In the genomic region with DNA sequence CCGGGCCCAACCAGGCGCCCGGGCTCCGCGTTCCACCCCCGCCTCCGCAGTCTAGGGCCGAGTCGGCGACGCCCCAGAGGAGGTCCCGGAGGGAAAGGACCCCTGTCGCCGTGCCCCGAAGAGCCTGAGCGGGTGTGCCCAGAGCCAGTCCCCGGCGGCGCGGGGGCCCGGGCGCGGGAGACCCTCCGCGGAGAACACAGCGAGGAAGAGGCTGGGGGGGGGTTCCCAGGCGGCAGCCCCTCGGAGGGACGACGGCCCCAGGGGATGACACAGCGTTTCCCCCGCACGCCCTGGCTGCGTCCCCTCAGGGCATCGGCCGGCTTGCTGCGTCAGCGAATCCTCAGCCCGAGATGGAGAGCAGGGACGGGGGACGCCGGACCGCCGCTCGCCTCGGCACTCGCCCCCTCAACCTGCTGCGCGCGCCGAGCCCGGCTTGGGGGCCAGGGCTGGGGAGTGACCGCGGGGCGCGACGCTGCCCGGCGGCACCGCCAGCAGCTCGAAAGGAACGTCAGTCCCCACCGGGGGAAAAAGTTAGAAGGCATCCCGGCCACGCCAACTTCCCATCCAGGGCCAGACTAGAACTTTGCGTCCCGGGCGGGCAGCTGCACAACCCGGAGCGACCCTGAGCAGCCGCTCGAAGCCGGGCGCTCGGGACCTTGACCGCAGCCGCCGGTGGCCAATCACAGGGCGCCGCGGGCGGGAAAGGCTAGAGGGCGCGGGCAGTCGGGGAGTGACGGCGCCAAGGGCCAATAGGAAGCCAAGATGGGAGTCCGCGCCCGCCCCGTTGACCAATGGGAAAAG, we compare ENCODE assay signal across 8 cellular contexts. TPM values are rescaled to one million over a fixed set of nuclear protein-coding genes. Genes with fewer than 3 reads are reported as not detected.
DNase-seq lines count a peak whose midpoint lies in the region; ATAC-seq and TF ChIP-seq lines count a peak whose summit lies in the region.

No MANE protein-coding gene starts in this region.

- peak overlapping the region; percentile 65 for H3K27ac ChIP-seq in brain microvascular endothelial cell

- peak overlapping the region; percentile 79 for H3K4me3 ChIP-seq in brain microvascular endothelial cell (ENCODE audit: low read depth, low read length)
- peak overlapping the region; percentile 93 for H3K4me3 ChIP-seq in iPS-15b (ENCODE audit: low read depth, low read length)
- H3K4me3 ChIP-seq in skeletal muscle cell (ENCODE audit: low read depth, low read length) = peak overlapping the region; percentile 85

- no peaks in the 10 kb centered on the region for H3K9me3 ChIP-seq in iPS-15b (ENCODE audit: control insufficient read depth, insufficient read depth, low read length)

- peaks cover 9% of the 10 kb centered on the region for H3K4me1 ChIP-seq in iPS-15b (ENCODE audit: control insufficient read depth, insufficient read depth, low read length)

- in situ Hi-C loops in brain microvascular endothelial cell (cut with HindIII; ENCODE audit: low pct_ligation_motif_present, low sequenced_read_pairs) = no loop called here

- peak; percentile 81 for ATAC-seq in GM18858 (IDR thresholded peaks at IDR 0.05; ENCODE audit: unreplicated experiment)
- peak; percentile 88 for ATAC-seq in HG03066 (IDR thresholded peaks at IDR 0.05; ENCODE audit: low read depth, unreplicated experiment)

- H3K9ac ChIP-seq in iPS-15b (ENCODE audit: low read depth, low read length) = peak overlapping the region; percentile 91

- DNase-seq in A172 (ENCODE audit: low spot score) = peak; percentile 94
- peak; percentile 82 for DNase-seq in NCI-H2107 (lab: John Stamatoyannopoulos, UW)
- peak; percentile 95 for DNase-seq in UCSD-AML1 (lab: John Stamatoyannopoulos, UW; ENCODE audit: unreplicated experiment)
- DNase-seq in brain microvascular endothelial cell = peak; percentile 94
- peak; percentile 84 for DNase-seq in skeletal muscle cell (ENCODE audit: low read depth)

- H3K36me3 ChIP-seq in brain microvascular endothelial cell (replicated peaks) = peaks cover 13% of the 10 kb centered on the region
- peaks cover 3% of the 10 kb centered on the region for H3K36me3 ChIP-seq in iPS-15b (ENCODE audit: control insufficient read depth, insufficient read depth, low read length)

- H3K27me3 ChIP-seq in brain microvascular endothelial cell (replicated peaks) (no peaks in the 10 kb centered on the region), iPS-15b (ENCODE audit: control insufficient read depth, insufficient read depth, low read length) (peaks cover 8% of the 10 kb centered on the region)

- no peak for TF ChIP-seq CTCF in brain microvascular endothelial cell (IDR thresholded peaks at IDR 0.05; ENCODE audit: low read depth, low read length, missing control alignments)

RNA-seq across cellular contexts. Expression of gene SFXN5, which starts 0.7 kb away (rescaled TPM):
- 17.5 and 33.4 TPM in 2 replicates for total RNA-seq in A172 (2014; rRNA removed; shearing (Covaris generic))

RNA-seq across cellular contexts. Expression of gene RAB11FIP5, which starts 41.9 kb away (rescaled TPM):
- total RNA-seq in A172 (2014; rRNA removed; shearing (Covaris generic)) = 52.2 and 58.8 TPM in 2 replicates

Comparison
In these comparisons a context has a peak if more than half of its experiments do, and no peak if none do; other contexts are left out.
1. Peak in every context shown above with its lines: DNase-seq, ATAC-seq, H3K4me3 ChIP-seq and H3K27ac ChIP-seq.